In genomic region chr4:3461515-3462291, GRCh38 we compare ENCODE assay signal across 9 cellular contexts. TPM values are rescaled to one million over a fixed set of nuclear protein-coding genes. Genes with fewer than 3 reads are reported as not detected.
DNase-seq lines count a peak whose midpoint lies in the region; ATAC-seq and TF ChIP-seq lines count a peak whose summit lies in the region.
"Had no signal": no experiment of that assay in that cellular context is flagged by ENCODE, and none has a peak within 500 bp of the region (broad histone marks: within the 10 kb centered on the region; RNA-seq: fewer than 3 reads in every experiment).

No MANE protein-coding gene starts in this region.

- WGBS in mesenchymal stem cell = 83% methylated on average over 22 of the region's 25 CpGs
- 22 to 69% methylated on average over 25 of the region's 25 CpGs for WGBS in sigmoid colon, 2 donors

- H3K27ac ChIP-seq in mesenchymal stem cell (ENCODE audit: low read length, poor library complexity, severe bottlenecking) (no peak overlapping the region), sigmoid colon (no peak overlapping the region)

- intact Hi-C loops in sigmoid colon (cut with DNase I) = no loop called here

- H2AFZ ChIP-seq in mesenchymal stem cell (ENCODE audit: low read depth, low read length) = no peak overlapping the region

- H3K4me3 ChIP-seq in NB4 (ENCODE audit: low read depth, low read length) = no peak overlapping the region
- H3K4me3 ChIP-seq in mesenchymal stem cell (ENCODE audit: insufficient read depth in 1 of 2, low read depth in 1 of 2, low read length in 2 of 2) = no peak overlapping the region
- no peak overlapping the region for H3K4me3 ChIP-seq in sigmoid colon

- H3K9me3 ChIP-seq in mesenchymal stem cell (ENCODE audit: control insufficient read depth, low read length) (peaks cover 7% of the 10 kb centered on the region), sigmoid colon (no peaks in the 10 kb centered on the region)

- TF ChIP-seq POLR2A in NB4 (IDR thresholded peaks at IDR 0.05; ENCODE audit: extremely low read depth, insufficient read length) (no peak), sigmoid colon (IDR thresholded peaks at IDR 0.05) (no peak)

- H2BK5ac ChIP-seq in mesenchymal stem cell (ENCODE audit: low read depth, low read length, poor library complexity, severe bottlenecking) = no peak overlapping the region

- H3K4me1 ChIP-seq in mesenchymal stem cell (ENCODE audit: control insufficient read depth, insufficient read depth, low read depth, low read length) (peaks cover 15% of the 10 kb centered on the region), sigmoid colon (peaks cover 0 to 24% (median 17%) of the 10 kb centered on the region in 4 donors)

- ATAC-seq in GM19463 (IDR thresholded peaks at IDR 0.05; ENCODE audit: unreplicated experiment) (no peak), HG02642 (IDR thresholded peaks at IDR 0.05; ENCODE audit: poor library complexity, unreplicated experiment) (no peak)

- no peak overlapping the region for H2BK12ac ChIP-seq in mesenchymal stem cell (ENCODE audit: low read length in 2 of 2)

- H3K4me2 ChIP-seq in mesenchymal stem cell (ENCODE audit: low read length, poor library complexity, severe bottlenecking) = no peak overlapping the region

- H3K23ac ChIP-seq in mesenchymal stem cell (ENCODE audit: low read length in 2 of 2) = peak overlapping the region; percentile 20 to 43

- H4K91ac ChIP-seq in mesenchymal stem cell (ENCODE audit: low read length) = no peak overlapping the region

- no peak for TF ChIP-seq EP300 in sigmoid colon (IDR thresholded peaks at IDR 0.05)

- H3K14ac ChIP-seq in mesenchymal stem cell (ENCODE audit: low read length in 2 of 2) = no peak overlapping the region

- no peak overlapping the region for H3K9ac ChIP-seq in mesenchymal stem cell (ENCODE audit: low read length)

- TF ChIP-seq CTCF in NB4 (IDR thresholded peaks at IDR 0.05; ENCODE audit: low read depth, low read length) (no peak), sigmoid colon (IDR thresholded peaks at IDR 0.05) (no peak)

- H2BK120ac ChIP-seq in mesenchymal stem cell (ENCODE audit: low read depth, low read length) = no peak overlapping the region

- no peak overlapping the region for H2BK15ac ChIP-seq in mesenchymal stem cell (ENCODE audit: low read depth, poor library complexity, severe bottlenecking)

- H2AK5ac ChIP-seq in mesenchymal stem cell (ENCODE audit: low read length, severe bottlenecking) = no peak overlapping the region

- peak; percentile 58 for DNase-seq in Ammon's horn (ENCODE audit: low spot score)
- peak; percentile 87 for DNase-seq in NB4 (ENCODE audit: low read depth)
- DNase-seq in cerebellar cortex (ENCODE audit: low spot score) = peak; percentile 91
- DNase-seq in mesenchymal stem cell = no peak
- DNase-seq in sigmoid colon = no peak
- DNase-seq in GOT3 (lab: John Stamatoyannopoulos, UW) = no peak
- DNase-seq: CD4-positive, alpha-beta T cell had no signal

- no peak overlapping the region for H3K4ac ChIP-seq in mesenchymal stem cell (ENCODE audit: low read depth in 1 of 2, low read length in 2 of 2)

- H3K27me3 ChIP-seq in mesenchymal stem cell (ENCODE audit: control insufficient read depth in 1 of 2, insufficient read depth in 1 of 2, low read length in 2 of 2) (peaks cover 46 to 66% of the 10 kb centered on the region in 2 experiments), sigmoid colon (peaks cover 9 to 47% (median 9%) of the 10 kb centered on the region in 3 donors)

- H3K36me3 ChIP-seq in mesenchymal stem cell (ENCODE audit: control insufficient read depth in 1 of 2, insufficient read depth in 2 of 2, low read depth in 1 of 2, low read length in 2 of 2) (no peaks in the 10 kb centered on the region), sigmoid colon (no peaks in the 10 kb centered on the region)

- H3K79me1 ChIP-seq in mesenchymal stem cell (replicated peaks; ENCODE audit: low read length, poor library complexity, severe bottlenecking) = no peaks in the 10 kb centered on the region

- no peak overlapping the region for H3K18ac ChIP-seq in mesenchymal stem cell (ENCODE audit: low read depth in 1 of 2, low read length in 2 of 2)

- H4K8ac ChIP-seq in mesenchymal stem cell (ENCODE audit: low read length) = no peak overlapping the region

RNA-seq across cellular contexts. Expression of gene DOK7, which starts 1.4 kb away (rescaled TPM):
- polyA plus RNA-seq in mesenchymal stem cell (2013, experiment 1 of 2) = not detected
- not detected for polyA plus RNA-seq in mesenchymal stem cell (2013, experiment 2 of 2)
- total RNA-seq in sigmoid colon = 1 to 10 TPM in 1 of 4 donors, not detected in 3; 1.9 TPM
- polyA plus RNA-seq in sigmoid colon = 1 to 10 TPM in 1 of 3 donors, under 1 TPM in 1, not detected in 1; 0.85 to 1.2 TPM
- total RNA-seq: CD4-positive, alpha-beta T cell had no signal

RNA-seq across cellular contexts. Expression of gene HGFAC, which starts 19.9 kb away (rescaled TPM):
- 0.10 TPM for polyA plus RNA-seq in mesenchymal stem cell (2013, experiment 1 of 2)
- polyA plus RNA-seq in mesenchymal stem cell (2013, experiment 2 of 2) = 0.01 TPM
- total RNA-seq in sigmoid colon = under 1 TPM; 0.33 to 0.55 (median 0.38) TPM
- under 1 TPM in 1 of 3 donors, not detected in 2; 0.22 TPM for polyA plus RNA-seq in sigmoid colon

Comparison
In these comparisons a context has a peak if more than half of its experiments do, and no peak if none do; other contexts are left out.
1. DNase-seq: peak in Ammon's horn (single experiment), NB4 (single experiment) and cerebellar cortex (single experiment); none in mesenchymal stem cell (single experiment), sigmoid colon (single experiment) and GOT3 (single experiment).